13 cellular contexts compared by ENCODE assay signal in the genomic region with DNA sequence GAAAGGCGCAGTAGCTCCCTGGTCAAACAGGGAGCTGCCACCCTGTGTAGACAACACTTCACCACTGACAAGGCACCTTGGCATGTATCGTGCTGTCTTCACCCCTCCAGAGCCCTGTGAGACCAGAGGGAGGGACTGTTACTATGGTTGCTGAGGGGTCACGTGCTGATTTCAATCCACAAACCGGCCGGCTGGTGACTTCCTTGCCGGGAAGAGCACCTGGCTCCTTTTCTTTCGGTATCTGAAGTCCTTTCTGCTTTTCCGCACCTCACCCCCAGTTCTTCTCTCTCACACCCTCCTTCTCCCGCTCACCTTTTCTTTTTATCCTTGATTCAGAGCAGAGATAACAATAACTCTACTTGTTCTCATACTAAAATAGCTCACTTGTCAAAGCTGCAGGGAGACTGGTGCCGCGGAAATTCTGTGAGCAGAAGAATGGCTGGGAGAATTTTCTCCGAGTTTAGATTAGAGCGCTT.
DNase-seq lines count a peak whose midpoint lies in the region; ATAC-seq, FAIRE-seq and TF ChIP-seq lines count a peak whose summit lies in the region.
"Had no signal": no experiment of that assay in that cellular context is flagged by ENCODE, and none has a peak within 500 bp of the region (broad histone marks: within the 10 kb centered on the region; RNA-seq: fewer than 3 reads in every experiment).

No MANE protein-coding gene starts in this region.

- no peak overlapping the region for H3K27ac ChIP-seq in HepG2 (ENCODE audit: extremely low read length, insufficient read depth, low read length)
- no peak overlapping the region for H3K27ac ChIP-seq in right lobe of liver
- H3K27ac ChIP-seq in ascending aorta, result no peak overlapping the region

- no peaks in the 10 kb centered on the region for H3K36me3 Mint-ChIP-seq in mesothelial cell of epicardium
- no peaks in the 10 kb centered on the region for H3K36me3 Mint-ChIP-seq in natural killer cell
- H3K36me3 Mint-ChIP-seq: CD8-positive, alpha-beta T cell had no signal

- no TSS peak for BruUV-seq in HepG2 (replicated peaks; lab: Mats Ljungman, UMichigan)

- H3K9ac ChIP-seq in HepG2 (ENCODE audit: insufficient read depth, low read depth, low read length), result no peak overlapping the region

- peak overlapping the region; percentile 29; the same call in 1 of the 2 replicates for H3K4me2 ChIP-seq in HepG2 (ENCODE audit: low read depth, low read length)

- intact Hi-C loops in HepG2 (cut with micrococcal nuclease; ENCODE audit: unreplicated experiment) (loop anchor here (5.0 to 10.0 kb wide), 4 partner anchors 273 to 704 kb away; a partner anchor contains a TSS), right lobe of liver (cut with DNase I) (no loop called here), left cardiac atrium (cut with DNase I) (loop anchor here in 1 of 2 donors (5.0 to 10.0 kb wide), 2 partner anchors 327 to 604 kb away; a partner anchor contains a TSS), ascending aorta (cut with DNase I) (loop anchor here (5.0 kb wide), 1 partner anchor 702 kb away; no protein-coding TSS in a partner anchor), natural killer cell (cut with micrococcal nuclease) (loop anchor here (2.0 kb wide), 1 partner anchor 982 kb away; no protein-coding TSS in a partner anchor)

- H3K27me3 ChIP-seq in HepG2 (ENCODE audit: control insufficient read depth in 1 of 2, insufficient read depth in 2 of 2, low read length in 2 of 2) (peaks cover 2 to 29% of the 10 kb centered on the region in 2 experiments; a peak in 2 of 5 replicates), right lobe of liver (no peaks in the 10 kb centered on the region), ascending aorta (no peaks in the 10 kb centered on the region)

- POLR2A ChIA-PET in HepG2 (lab: Yijun Ruan, JAX), result no interaction called here

- H2AFZ ChIP-seq in HepG2 (ENCODE audit: low read length), result no peak overlapping the region

- TF ChIP-seq CTCF in HepG2 (CRISPR knock-in tag; IDR thresholded peaks at IDR 0.05) (no peak), right lobe of liver (IDR thresholded peaks at IDR 0.05) (no peak), mesothelial cell of epicardium (IDR thresholded peaks at IDR 0.05; ENCODE audit: unreplicated experiment) (no peak), ascending aorta (IDR thresholded peaks at IDR 0.05) (no peak), natural killer cell (IDR thresholded peaks at IDR 0.05) (no peak)

- in situ Hi-C loops in HepG2 (cut with HindIII; ENCODE audit: extremely low pct_ligation_motif_present, low pct_unique_long_range_greater_than_20kb), result loop anchor here (25.0 kb wide), 1 partner anchor 597 kb away; no protein-coding TSS in a partner anchor

- H3K27ac Mint-ChIP-seq in mesothelial cell of epicardium (peak overlapping the region; percentile 89), natural killer cell (no peak overlapping the region)
- H3K27ac Mint-ChIP-seq: activated CD8-positive, alpha-beta T cell treated with anti-CD3 and anti-CD28 coated beads, Interleukin-2, amount 10 ng/mL, durations not matched to agents 7 days and 5 days; CD8-positive, alpha-beta T cell had no signal

- no peak for TF ChIP-seq RAD21 in HepG2 (CRISPR knock-in tag; IDR thresholded peaks at IDR 0.05)

- H3K4me1 ChIP-seq in HepG2 (ENCODE audit: insufficient read depth, low read length) (no peaks in the 10 kb centered on the region), right lobe of liver (no peaks in the 10 kb centered on the region), ascending aorta (no peaks in the 10 kb centered on the region)

- peaks cover 52% of the 10 kb centered on the region for H3K27me3 Mint-ChIP-seq in mesothelial cell of epicardium (ENCODE audit: low read depth)
- peaks cover 10 to 12% of the 10 kb centered on the region in 2 donors for H3K27me3 Mint-ChIP-seq in natural killer cell (ENCODE audit: low read depth in 2 of 2)

- TF ChIP-seq POLR2A in HepG2 (IDR thresholded peaks at IDR 0.05; ENCODE audit: insufficient read depth in 1 of 2, low read depth in 2 of 2, low read length in 2 of 2), result no peak
- TF ChIP-seq POLR2A in right lobe of liver (IDR thresholded peaks at IDR 0.05), result no peak

- no peak for TF ChIP-seq EP300 in HepG2 (IDR thresholded peaks at IDR 0.05; ENCODE audit: low read depth in 2 of 2, low read length in 2 of 2)
- TF ChIP-seq EP300 in HepG2 (CRISPR knock-in tag; IDR thresholded peaks at IDR 0.05; ENCODE audit: borderline replicate concordance), result no peak

- CTCF ChIA-PET in HepG2 (lab: Yijun Ruan, JAX; ENCODE audit: low intra/inter-chr PET ratio, low total read pairs), result interaction anchor here (1.5 kb wide), 2 partner anchors 604 to 700 kb away, joined by 5 to 15 read pairs; no protein-coding TSS in a partner anchor

- H3K4me3 ChIP-seq in HepG2 (replicated peaks in 1 of 3; ENCODE audit: insufficient read depth in 1 of 3, low read depth in 2 of 3, low read length in 3 of 3), result no peak overlapping the region; a peak in 1 of 6 replicates
- H3K4me3 ChIP-seq in right lobe of liver, result no peak overlapping the region
- no peak overlapping the region for H3K4me3 ChIP-seq in ascending aorta
- H3K4me3 ChIP-seq: A549 had no signal

- H3K36me3 ChIP-seq in HepG2 (replicated peaks in 1 of 2; ENCODE audit: control insufficient read depth in 1 of 2, insufficient read depth in 2 of 2, low read length in 2 of 2), result no peaks in the 10 kb centered on the region
- no peaks in the 10 kb centered on the region for H3K36me3 ChIP-seq in right lobe of liver
- no peaks in the 10 kb centered on the region for H3K36me3 ChIP-seq in ascending aorta

- H3K4me1 Mint-ChIP-seq in mesothelial cell of epicardium, result peaks cover 39% of the 10 kb centered on the region
- no peaks in the 10 kb centered on the region for H3K4me1 Mint-ChIP-seq in natural killer cell

- DNase-seq in HepG2 (ENCODE audit: low spot score), result no peak
- no peak for DNase-seq in right lobe of liver
- no peak for DNase-seq in left cardiac atrium
- no peak for DNase-seq in mesothelial cell of epicardium (ENCODE audit: low spot score in 2 of 2, unreplicated experiment in 2 of 2)
- no peak for DNase-seq in NCI-H510A (lab: John Stamatoyannopoulos, UW)
- no peak for DNase-seq in ascending aorta (ENCODE audit: low spot score in 2 of 2)
- DNase-seq in natural killer cell, result no peak
- DNase-seq: NCI-H2107 had no signal

- H3K4me3 Mint-ChIP-seq in mesothelial cell of epicardium, result peak overlapping the region; percentile 46
- H3K4me3 Mint-ChIP-seq in natural killer cell, result no peak overlapping the region
- H3K4me3 Mint-ChIP-seq: activated CD8-positive, alpha-beta T cell treated with anti-CD3 and anti-CD28 coated beads, Interleukin-2, amount 10 ng/mL, durations not matched to agents 7 days and 5 days; CD8-positive, alpha-beta T cell had no signal

- ATAC-seq in HepG2 (peak; percentile 67), right lobe of liver (no peak), left cardiac atrium (peak; percentile 88 to 92), GM18907 (IDR thresholded peaks at IDR 0.05; ENCODE audit: unreplicated experiment) (no peak), natural killer cell (no peak)

- no peaks in the 10 kb centered on the region for H3K9me3 ChIP-seq in HepG2 (ENCODE audit: low read length)
- no peaks in the 10 kb centered on the region for H3K9me3 ChIP-seq in right lobe of liver
- H3K9me3 ChIP-seq in ascending aorta, result no peaks in the 10 kb centered on the region
- H3K9me3 ChIP-seq: A549 had no signal

- no peaks in the 10 kb centered on the region for H3K79me2 ChIP-seq in HepG2 (ENCODE audit: insufficient read depth, low read length)

- no peak for FAIRE-seq in HepG2 (lab: Jason Lieb, UNC)
- FAIRE-seq: kidney had no signal

- no peaks in the 10 kb centered on the region for H4K20me1 ChIP-seq in HepG2 (ENCODE audit: insufficient read depth, low read length)

- 41% methylated on average over 11 of the region's 13 CpGs for WGBS in HepG2 (ENCODE audit: low lambda C conversion rate)
- 70% methylated on average over 10 of the region's 13 CpGs for WGBS in right lobe of liver (ENCODE audit: insufficient coverage, low coverage, low lambda C conversion rate, missing lambda C conversion rate)

- H3K9me3 Mint-ChIP-seq in mesothelial cell of epicardium (no peaks in the 10 kb centered on the region), natural killer cell (no peaks in the 10 kb centered on the region)
- H3K9me3 Mint-ChIP-seq: CD8-positive, alpha-beta T cell had no signal

TF ChIP-seq in HepG2, 621 proteins besides CTCF, POLR2A, EP300 and RAD21 (continues in another document):
- TF ChIP-seq, protein P1, sequence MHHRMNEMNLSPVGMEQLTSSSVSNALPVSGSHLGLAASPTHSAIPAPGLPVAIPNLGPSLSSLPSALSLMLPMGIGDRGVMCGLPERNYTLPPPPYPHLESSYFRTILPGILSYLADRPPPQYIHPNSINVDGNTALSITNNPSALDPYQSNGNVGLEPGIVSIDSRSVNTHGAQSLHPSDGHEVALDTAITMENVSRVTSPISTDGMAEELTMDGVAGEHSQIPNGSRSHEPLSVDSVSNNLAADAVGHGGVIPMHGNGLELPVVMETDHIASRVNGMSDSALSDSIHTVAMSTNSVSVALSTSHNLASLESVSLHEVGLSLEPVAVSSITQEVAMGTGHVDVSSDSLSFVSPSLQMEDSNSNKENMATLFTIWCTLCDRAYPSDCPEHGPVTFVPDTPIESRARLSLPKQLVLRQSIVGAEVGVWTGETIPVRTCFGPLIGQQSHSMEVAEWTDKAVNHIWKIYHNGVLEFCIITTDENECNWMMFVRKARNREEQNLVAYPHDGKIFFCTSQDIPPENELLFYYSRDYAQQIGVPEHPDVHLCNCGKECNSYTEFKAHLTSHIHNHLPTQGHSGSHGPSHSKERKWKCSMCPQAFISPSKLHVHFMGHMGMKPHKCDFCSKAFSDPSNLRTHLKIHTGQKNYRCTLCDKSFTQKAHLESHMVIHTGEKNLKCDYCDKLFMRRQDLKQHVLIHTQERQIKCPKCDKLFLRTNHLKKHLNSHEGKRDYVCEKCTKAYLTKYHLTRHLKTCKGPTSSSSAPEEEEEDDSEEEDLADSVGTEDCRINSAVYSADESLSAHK (CRISPR knock-in tag; IDR thresholded peaks at IDR 0.05; ENCODE audit: borderline replicate concordance), result no peak
- TF ChIP-seq, protein P2, sequence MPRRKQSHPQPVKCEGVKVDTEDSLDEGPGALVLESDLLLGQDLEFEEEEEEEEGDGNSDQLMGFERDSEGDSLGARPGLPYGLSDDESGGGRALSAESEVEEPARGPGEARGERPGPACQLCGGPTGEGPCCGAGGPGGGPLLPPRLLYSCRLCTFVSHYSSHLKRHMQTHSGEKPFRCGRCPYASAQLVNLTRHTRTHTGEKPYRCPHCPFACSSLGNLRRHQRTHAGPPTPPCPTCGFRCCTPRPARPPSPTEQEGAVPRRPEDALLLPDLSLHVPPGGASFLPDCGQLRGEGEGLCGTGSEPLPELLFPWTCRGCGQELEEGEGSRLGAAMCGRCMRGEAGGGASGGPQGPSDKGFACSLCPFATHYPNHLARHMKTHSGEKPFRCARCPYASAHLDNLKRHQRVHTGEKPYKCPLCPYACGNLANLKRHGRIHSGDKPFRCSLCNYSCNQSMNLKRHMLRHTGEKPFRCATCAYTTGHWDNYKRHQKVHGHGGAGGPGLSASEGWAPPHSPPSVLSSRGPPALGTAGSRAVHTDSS (CRISPR knock-in tag; conservative IDR thresholded peaks at IDR 0.05), result no peak

Comparison
In these comparisons a context has a peak if more than half of its experiments do, and no peak if none do; other contexts are left out.
1. ATAC-seq: peak in HepG2 (single experiment) and left cardiac atrium (2 of 2); none in right lobe of liver (0 of 4), GM18907 (single experiment) and natural killer cell (0 of 3).
2. intact Hi-C loops: an anchor here in HepG2 (5.0 to 10.0 kb wide), ascending aorta (5.0 kb wide) and natural killer cell (2.0 kb wide); none called in right lobe of liver.